Comparison of ENCODE assay signal across 8 cellular contexts in the genomic region with DNA sequence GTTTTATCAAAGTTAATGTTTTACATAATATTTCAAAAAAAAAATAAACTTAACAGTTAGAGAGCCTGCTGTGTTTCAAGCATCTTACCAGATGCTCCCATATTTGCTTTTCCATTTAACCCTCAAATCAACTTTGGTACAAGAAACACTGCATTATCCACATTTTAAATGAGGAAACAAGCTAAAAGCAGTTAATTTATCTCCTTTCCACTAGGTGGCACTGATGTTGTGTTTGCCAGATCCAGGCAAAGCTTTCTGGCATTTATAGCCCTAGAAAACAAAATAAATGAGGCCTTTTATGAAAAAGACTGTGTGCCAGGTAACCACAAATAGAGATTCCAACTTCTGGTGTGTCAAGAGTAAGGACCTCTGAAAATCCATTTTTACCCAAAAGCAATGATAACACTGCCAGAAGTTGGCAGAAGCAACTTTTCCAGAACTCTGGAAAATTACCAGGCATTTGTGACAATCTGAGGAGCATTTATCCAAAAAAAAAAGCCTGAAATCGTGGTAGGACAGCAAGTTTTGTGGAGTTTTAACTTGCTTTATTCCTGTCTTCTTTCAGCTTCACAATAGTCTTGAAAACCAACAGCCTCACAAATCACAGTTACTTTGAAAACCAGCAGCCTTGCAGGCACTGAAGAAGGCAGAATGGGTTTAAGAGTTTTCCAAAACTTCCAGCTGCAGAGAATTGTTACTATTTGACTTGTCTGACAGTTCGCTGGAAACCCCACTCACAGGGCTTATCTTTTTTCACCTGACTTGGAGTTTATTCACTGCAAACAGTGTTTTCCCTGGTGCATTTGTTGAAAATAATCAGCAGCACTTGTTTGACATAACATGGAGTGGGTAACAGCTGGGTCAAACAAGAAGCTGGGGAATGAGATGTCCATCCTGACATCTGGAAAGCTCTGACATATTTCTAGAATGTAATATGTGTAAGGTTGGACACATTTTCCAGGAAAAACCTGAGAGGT. TPM values are rescaled to one million over a fixed set of nuclear protein-coding genes. Genes with fewer than 3 reads are reported as not detected.
A peak's percentile ranks its signal among the peaks of the same experiment; 100 is the strongest.
DNase-seq lines count a peak whose midpoint lies in the region; ATAC-seq, FAIRE-seq and TF ChIP-seq lines count a peak whose summit lies in the region.

No MANE protein-coding gene starts in this region.

- H3K36me3 Mint-ChIP-seq in CD4-positive, alpha-beta T cell (ENCODE audit: low read depth): peaks cover 39% of the 10 kb centered on the region
- peaks cover 43% of the 10 kb centered on the region for H3K36me3 Mint-ChIP-seq in brain

- peak; percentile 55 for ATAC-seq in CD4-positive, alpha-beta T cell (ENCODE audit: poor library complexity)
- no peak for ATAC-seq in GM21526 (IDR thresholded peaks at IDR 0.05; ENCODE audit: low FRiP score, unreplicated experiment)

- no peaks in the 10 kb centered on the region for H3K9me3 Mint-ChIP-seq in CD4-positive, alpha-beta T cell
- peaks cover 0 to 8% (median 4%) of the 10 kb centered on the region in 5 experiments for H3K9me3 Mint-ChIP-seq in brain

- H3K4me3 ChIP-seq in GM23248: no peak overlapping the region

- DNase-seq in CD4-positive, alpha-beta T cell: peak in 1 of 10 experiments; percentile 5
- peak; percentile 72 for DNase-seq in GM23248
- DNase-seq in NCI-H748 (lab: John Stamatoyannopoulos, UW; ENCODE audit: unreplicated experiment): peak; percentile 41
- DNase-seq in kidney glomerular epithelial cell (lab: John Stamatoyannopoulos, UW): peak; percentile 20
- DNase-seq in urothelium cell line (ENCODE audit: low spot score): peak; percentile 44
- DNase-seq in HPDE6-E6E7 (ENCODE audit: extremely low spot score): no peak

- peaks cover 11% of the 10 kb centered on the region for H3F3A ChIP-seq in GM23248 (ENCODE audit: insufficient read depth)

- FAIRE-seq in urothelium cell line (lab: Jason Lieb, UNC): no peak

- TF ChIP-seq CTCF in CD4-positive, alpha-beta T cell (IDR thresholded peaks at IDR 0.05): peak; percentile 81
- peak; percentile 73 to 82 for TF ChIP-seq CTCF in brain (conservative IDR thresholded peaks at IDR 0.05)

- H2AFZ ChIP-seq in GM23248: 0 out of 2 replicates have a peak overlapping the region, but pooled peaks have one; percentile 8

- peaks cover 10% of the 10 kb centered on the region for H3K4me1 Mint-ChIP-seq in CD4-positive, alpha-beta T cell (ENCODE audit: low read depth)
- peaks cover 65% of the 10 kb centered on the region for H3K4me1 Mint-ChIP-seq in brain

- H3K27me3 ChIP-seq in CD4-positive, alpha-beta T cell (ENCODE audit: control insufficient read depth, insufficient read depth, low read length): no peaks in the 10 kb centered on the region
- no peaks in the 10 kb centered on the region for H3K27me3 ChIP-seq in GM23248 (replicated peaks; ENCODE audit: insufficient read depth)

- H3K79me2 ChIP-seq in GM23248 (ENCODE audit: insufficient read depth): peaks cover 42% of the 10 kb centered on the region

- no peaks in the 10 kb centered on the region for H3K36me3 ChIP-seq in GM23248 (ENCODE audit: low read depth)

- H3K9me3 ChIP-seq in CD4-positive, alpha-beta T cell (ENCODE audit: control insufficient read depth, low read length): no peaks in the 10 kb centered on the region
- H3K9me3 ChIP-seq in GM23248 (ENCODE audit: low read depth): no peaks in the 10 kb centered on the region

- no peak overlapping the region for H3K4me3 Mint-ChIP-seq in CD4-positive, alpha-beta T cell
- H3K4me3 Mint-ChIP-seq in brain: peak overlapping the region; percentile 8 to 68 (median 52)

- H3K9me2 ChIP-seq in GM23248 (ENCODE audit: insufficient read depth): no peaks in the 10 kb centered on the region

- 27 to 30% methylated on average over 2 of the region's 2 CpGs for WGBS in GM23248 (ENCODE audit: low coverage in 1 of 2, low lambda C conversion rate in 2 of 2, missing lambda C conversion rate in 2 of 2), 2 experiments

- H3K9ac ChIP-seq in GM23248: 0 out of 2 replicates have a peak overlapping the region, but pooled peaks have one; percentile 3

- CTCF ChIA-PET in CD4-positive, alpha-beta T cell (lab: Charles Lee): interaction anchor here (0.5 to 2.8 kb wide), 17 partner anchors 9 to 286 kb away, joined by 3 to 21 read pairs (median 5); a partner anchor contains a TSS

- H3K4me2 ChIP-seq in GM23248 (ENCODE audit: unreplicated experiment): no peak overlapping the region

- in situ Hi-C loops in GM23248 (cut with MboI): no loop called here

- no peaks in the 10 kb centered on the region for H3K27me3 Mint-ChIP-seq in CD4-positive, alpha-beta T cell
- no peaks in the 10 kb centered on the region for H3K27me3 Mint-ChIP-seq in brain

- POLR2A ChIA-PET in CD4-positive, alpha-beta T cell (lab: Charles Lee): interaction anchor here (0.6 to 1.8 kb wide), 8 partner anchors 8 to 286 kb away, joined by 3 to 30 read pairs (median 4); a partner anchor contains a TSS

- no peaks in the 10 kb centered on the region for H4K20me1 ChIP-seq in GM23248 (ENCODE audit: insufficient read depth)

- intact Hi-C loops in CD4-positive, alpha-beta T cell (cut with DNase I, micrococcal nuclease): loop anchor here (1.0 to 5.0 kb wide), 4 partner anchors 286 to 636 kb away; a partner anchor contains a TSS

- peaks cover 13% of the 10 kb centered on the region; the same call in 1 of the 2 replicates for H3K4me1 ChIP-seq in GM23248 (ENCODE audit: insufficient read depth)

- no peak overlapping the region for H3K27ac Mint-ChIP-seq in CD4-positive, alpha-beta T cell
- peak overlapping the region; percentile 40 to 72 (median 52) for H3K27ac Mint-ChIP-seq in brain

- no peak overlapping the region for H3K27ac ChIP-seq in CD4-positive, alpha-beta T cell (ENCODE audit: low read depth, low read length)
- H3K27ac ChIP-seq in GM23248: no peak overlapping the region

RNA-seq across cellular contexts. Expression of a gene that starts 9.2 kb away (rescaled TPM):
- total RNA-seq in CD4-positive, alpha-beta T cell: 10 to 100 TPM; 32.8 to 34.6 TPM
- total RNA-seq in GM23248 (2014; rRNA removed; shearing (Covaris generic)): 8.0 and 25.2 TPM in 2 replicates
- 101 TPM in 2 replicates for polyA plus RNA-seq in GM23248 (2016; fragmentation: Nextera tagmentation; extraction: Ambion mirVana)
- polyA plus RNA-seq in brain (ENCODE audit: insufficient read depth, low read depth, low replicate concordance): 45.6 TPM

RNA-seq across cellular contexts. Expression of a gene that starts 10.1 kb away (rescaled TPM):
- total RNA-seq in CD4-positive, alpha-beta T cell: 10 to 100 TPM; 12.4 to 17.5 TPM
- 12.3 and 33.1 TPM in 2 replicates for total RNA-seq in GM23248 (2014; rRNA removed; shearing (Covaris generic))
- polyA plus RNA-seq in GM23248 (2016; fragmentation: Nextera tagmentation; extraction: Ambion mirVana) (22.1 and 22.7 TPM in 2 replicates), brain (ENCODE audit: insufficient read depth, low read depth, low replicate concordance) (15.0 TPM)

RNA-seq across cellular contexts. Expression of a gene that starts 22.7 kb away (rescaled TPM):
- 1 to 10 TPM; 2.3 to 2.4 TPM for total RNA-seq in CD4-positive, alpha-beta T cell
- total RNA-seq in GM23248 (2014; rRNA removed; shearing (Covaris generic)): 5.4 and 5.6 TPM in 2 replicates
- polyA plus RNA-seq in GM23248 (2016; fragmentation: Nextera tagmentation; extraction: Ambion mirVana) (3.7 TPM in 2 replicates), brain (ENCODE audit: insufficient read depth, low read depth, low replicate concordance) (3.2 TPM)
